Comparison of ENCODE assay signal across 22 cellular contexts in genomic region chr1:109925159-109925990, GRCh38. TPM values are rescaled to one million over a fixed set of nuclear protein-coding genes. Genes with fewer than 3 reads are reported as not detected.
A peak's percentile ranks its signal among the peaks of the same experiment; 100 is the strongest.
DNase-seq lines count a peak whose midpoint lies in the region; ATAC-seq and TF ChIP-seq lines count a peak whose summit lies in the region.
"Had no signal": no experiment of that assay in that cellular context is flagged by ENCODE, and none has a peak within 500 bp of the region (broad histone marks: within the 10 kb centered on the region; RNA-seq: fewer than 3 reads in every experiment).

No MANE protein-coding gene starts in this region.

- intact Hi-C loops in gastrocnemius medialis (cut with DNase I; ENCODE audit: low total_unique reads): no loop called here

- ATAC-seq in gastrocnemius medialis (no peak), HG02678 (IDR thresholded peaks at IDR 0.05; ENCODE audit: unreplicated experiment) (no peak)

- peaks cover 4% of the 10 kb centered on the region for H3K9me3 Mint-ChIP-seq in chondrocyte (ENCODE audit: low read depth)
- H3K9me3 Mint-ChIP-seq: central memory CD8-positive, alpha-beta T cell had no signal

- peaks cover 48% of the 10 kb centered on the region for H3K4me1 Mint-ChIP-seq in chondrocyte (ENCODE audit: low read depth)
- H3K4me1 Mint-ChIP-seq: central memory CD8-positive, alpha-beta T cell had no signal

- DNase-seq in DMS 273 (lab: John Stamatoyannopoulos, UW; ENCODE audit: unreplicated experiment): peak; percentile 59
- DNase-seq in DMS 273 treated with DMSO at 0.1 percent for 48 hours (lab: John Stamatoyannopoulos, UW): no peak
- no peak for DNase-seq in chondrocyte (ENCODE audit: low spot score)
- no peak for DNase-seq in gastrocnemius medialis
- DNase-seq in GM10248 (ENCODE audit: extremely low spot score): no peak
- no peak for DNase-seq in NCI-H526 treated with DMSO at 0.1 percent for 48 hours (lab: John Stamatoyannopoulos, UW)
- DNase-seq: AML-193; DND-41; effector CD4-positive, alpha-beta T cell; erythroblast; KG1; NCI-H187 treated with DMSO at 0.1 percent for 48 hours; NCI-H345; stimulated activated CD4-positive, alpha-beta T cell treated with anti-CD3 and anti-CD28 coated beads, Interleukin-2, amount 100 ng/mL, for 24 hours; stimulated activated naive CD4-positive, alpha-beta T cell treated with Interleukin-2 at 50 U/mL for 16 hours; T-helper 9 cell; tibial artery had no signal

- peaks cover 0 to 97% of the 10 kb centered on the region in 2 experiments; a peak in 2 of 3 replicates for H3K36me3 ChIP-seq in HEK293 (ENCODE audit: control insufficient read depth in 2 of 2, insufficient read depth in 1 of 2, low read length in 2 of 2)
- H3K36me3 ChIP-seq in gastrocnemius medialis: peaks cover 0 to 77% of the 10 kb centered on the region in 2 donors

- POLR2A ChIA-PET in HEK293 (lab: Yijun Ruan, JAX) (no interaction called here), GM10248 (lab: Yijun Ruan, JAX) (no interaction called here)

- TF ChIP-seq CTCF in HEK293 (tag by site-specific recombination; IDR thresholded peaks at IDR 0.05): no peak
- TF ChIP-seq CTCF in chondrocyte (IDR thresholded peaks at IDR 0.05): no peak
- no peak for TF ChIP-seq CTCF in gastrocnemius medialis (IDR thresholded peaks at IDR 0.05 in 4 of 5, conservative IDR thresholded peaks at IDR 0.05 in 1 of 5)
- no peak for TF ChIP-seq CTCF in GM10248 (IDR thresholded peaks at IDR 0.05; ENCODE audit: control extremely low read depth, extremely low read depth, low read depth, missing control alignments)

- in situ Hi-C loops in gastrocnemius medialis (cut with MboI; ENCODE audit: low sequenced_read_pairs in 4 of 4): no loop called here

- H3K4me3 Mint-ChIP-seq in chondrocyte (ENCODE audit: unreplicated experiment): no peak overlapping the region
- H3K4me3 Mint-ChIP-seq: central memory CD8-positive, alpha-beta T cell had no signal

- no peaks in the 10 kb centered on the region for H3K27me3 Mint-ChIP-seq in chondrocyte (ENCODE audit: low read depth)
- H3K27me3 Mint-ChIP-seq: central memory CD8-positive, alpha-beta T cell had no signal

- H3K27me3 ChIP-seq in gastrocnemius medialis: no peaks in the 10 kb centered on the region
- H3K27me3 ChIP-seq: Peyer's patch, tibial artery had no signal

- CTCF ChIA-PET in HEK293 (lab: Yijun Ruan, JAX): interaction anchor here (0.6 to 4.0 kb wide), 6 partner anchors 17 to 291 kb away, joined by 3 to 19 read pairs (median 6); partner anchors contain the start of gene AHCYL1
- CTCF ChIA-PET in GM10248 (lab: Yijun Ruan, JAX): interaction anchor here (1.0 to 1.5 kb wide), 6 partner anchors 9 to 151 kb away, joined by 3 to 4 read pairs (median 3); partner anchors contain the start of gene AHCYL1

- peaks cover 47% of the 10 kb centered on the region for H3K36me3 Mint-ChIP-seq in chondrocyte (ENCODE audit: low read depth)

- no peak overlapping the region for H3K27ac ChIP-seq in HEK293 (ENCODE audit: extremely low read depth, low read depth, low read length)
- H3K27ac ChIP-seq in gastrocnemius medialis: peak overlapping the region; percentile 46 to 85 (median 77)
- H3K27ac ChIP-seq: 22Rv1 had no signal

- no peak for TF ChIP-seq POLR2A in gastrocnemius medialis (IDR thresholded peaks at IDR 0.05)

- H3K9me3 ChIP-seq in HEK293 (ENCODE audit: control insufficient read depth, insufficient read depth, low read depth, low read length) (no peaks in the 10 kb centered on the region), gastrocnemius medialis (no peaks in the 10 kb centered on the region)
- H3K9me3 ChIP-seq: Peyer's patch, tibial artery had no signal

- no peaks in the 10 kb centered on the region for H3K4me1 ChIP-seq in HEK293 (ENCODE audit: control insufficient read depth, insufficient read depth, low read length)
- H3K4me1 ChIP-seq in gastrocnemius medialis: peaks cover 22 to 24% of the 10 kb centered on the region in 2 donors

- H3K4me3 ChIP-seq in HEK293 (ENCODE audit: low read depth, low read length): no peak overlapping the region
- no peak overlapping the region for H3K4me3 ChIP-seq in gastrocnemius medialis
- H3K4me3 ChIP-seq: Peyer's patch, tibial artery had no signal

- H3K27ac Mint-ChIP-seq in chondrocyte (ENCODE audit: unreplicated experiment): peak overlapping the region; percentile 45

TF ChIP-seq in HEK293, 187 proteins besides CTCF, POLR2A, EP300 and RAD21:
- TF ChIP-seq SCRT2 (tag by site-specific recombination; IDR thresholded peaks at IDR 0.05) (peak; percentile 56; the same call in 1 of the 2 replicates), GFI1B (tag by site-specific recombination; IDR thresholded peaks at IDR 0.05) (no peak), ZNF560 (tag by site-specific recombination; IDR thresholded peaks at IDR 0.05; ENCODE audit: borderline replicate concordance) (no peak), ZFP69B (tag by site-specific recombination; IDR thresholded peaks at IDR 0.05) (no peak)
TF ChIP-seq in HEK293: peak in this region for 1.

RNA-seq across cellular contexts. Expression of gene CSF1, which starts 14.7 kb away (rescaled TPM):
- 15.2 to 19.8 TPM (median 16.8 TPM) in 3 replicates for total RNA-seq in chondrocyte
- total RNA-seq in gastrocnemius medialis: 10 to 100 TPM; 14.6 to 31.1 (median 19.6) TPM

RNA-seq across cellular contexts. Expression of gene AHCYL1, which starts 59.2 kb away (rescaled TPM):
- total RNA-seq in chondrocyte (57.3 to 69.3 TPM (median 59.6 TPM) in 3 replicates), gastrocnemius medialis (100 to 1,000 TPM in 1 of 4 donors, 10 to 100 TPM in 3; 42.3 to 109 (median 69.6) TPM)
